In the genomic region with DNA sequence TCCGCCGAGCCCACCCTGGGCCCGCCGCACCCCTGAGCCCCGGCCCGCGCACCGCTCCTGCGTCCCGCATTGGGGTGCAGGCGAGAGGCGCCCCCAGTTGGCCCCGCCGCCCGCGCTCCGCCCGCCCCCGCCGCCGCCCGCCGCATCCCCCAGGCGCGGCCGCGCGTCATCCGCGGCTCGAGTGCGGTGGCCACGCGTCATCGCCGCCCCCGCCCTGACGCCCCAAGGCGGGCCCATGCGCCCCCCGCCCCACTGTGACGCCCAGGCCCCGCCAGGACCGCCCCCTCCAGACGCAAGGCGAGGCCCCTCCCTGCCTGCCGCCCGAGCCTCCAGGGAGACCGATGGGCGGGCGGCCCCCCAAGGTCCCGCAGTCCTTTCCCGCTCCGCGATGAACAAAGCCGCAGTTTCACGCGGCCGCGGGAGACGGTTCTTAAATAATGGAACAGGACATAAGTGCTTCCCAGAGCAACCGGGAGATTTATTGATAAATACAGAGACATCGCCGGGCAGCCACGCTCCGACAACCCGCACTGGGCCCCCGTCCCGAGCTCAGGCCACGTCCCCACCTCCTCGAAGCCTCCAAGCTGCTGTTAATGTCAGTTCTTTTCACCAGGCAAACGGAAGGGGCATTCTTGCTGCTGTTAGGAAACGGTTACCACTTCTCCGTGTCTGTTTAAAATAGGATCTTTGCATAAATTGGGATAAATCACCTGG, we compare ENCODE assay signal across 8 cellular contexts. TPM values are rescaled to one million over a fixed set of nuclear protein-coding genes. Genes with fewer than 3 reads are reported as not detected.
DNase-seq lines count a peak whose midpoint lies in the region; ATAC-seq, FAIRE-seq and TF ChIP-seq lines count a peak whose summit lies in the region.

A gene with protein sequence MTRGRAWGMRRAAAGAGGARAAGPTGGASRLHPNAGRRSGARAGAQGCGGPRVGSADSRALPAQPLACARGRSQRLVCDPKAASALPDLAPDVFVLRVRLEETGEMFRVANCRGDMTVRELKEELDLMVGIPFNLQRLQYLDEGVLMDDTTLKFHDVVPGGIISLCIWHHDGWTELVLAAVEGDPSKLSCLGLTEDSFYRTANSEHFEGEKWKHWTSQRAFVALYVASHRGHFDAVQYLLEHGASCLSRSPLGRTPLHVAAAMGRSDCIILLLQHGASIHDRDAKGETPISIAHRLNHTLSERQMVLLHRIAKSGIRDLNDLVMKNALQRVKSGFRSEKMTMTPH (minus strand): TSS at position 170 of the 714 bp plus-strand sequence. CDS start 0 bp downstream, at position 170.

- H3K4me3 Mint-ChIP-seq in activated CD4-positive, alpha-beta T cell treated with anti-CD3 and anti-CD28 coated beads, Interleukin-2, amount 10 ng/mL, durations not matched to agents 24 days and 14 days = peak within 1 kb of the TSS; percentile 68

- no peak for TF ChIP-seq CTCF in omental fat pad (IDR thresholded peaks at IDR 0.05)

- peak; percentile 85 for FAIRE-seq in HTR-8/SVneo (lab: Jason Lieb, UNC)

- no peak within 1 kb of the TSS for H3K27ac Mint-ChIP-seq in activated CD4-positive, alpha-beta T cell treated with anti-CD3 and anti-CD28 coated beads, Interleukin-2, amount 10 ng/mL, durations not matched to agents 24 days and 14 days

- intact Hi-C loops in activated CD4-positive, alpha-beta T cell treated with anti-CD3 and anti-CD28 coated beads, Interleukin-2, amount 10 ng/mL, durations not matched to agents 24 days and 14 days (cut with micrococcal nuclease) = no loop called here

- ATAC-seq in omental fat pad (ENCODE audit: low FRiP score) = peak; percentile 74
- no peak for ATAC-seq in HG03439 (IDR thresholded peaks at IDR 0.05; ENCODE audit: unreplicated experiment)
- ATAC-seq in GM21786 (IDR thresholded peaks at IDR 0.05; ENCODE audit: unreplicated experiment) = no peak

- DNase-seq in HTR-8/SVneo (ENCODE audit: insufficient read length, low spot score) = no peak
- DNase-seq in activated CD4-positive, alpha-beta T cell treated with anti-CD3 and anti-CD28 coated beads, Interleukin-2, amount 10 ng/mL, durations not matched to agents 24 days and 14 days = peak; percentile 75
- peak; percentile 58 for DNase-seq in effector CD8-positive, alpha-beta T cell (lab: John Stamatoyannopoulos, UW)
- no peak for DNase-seq in omental fat pad (ENCODE audit: low spot score)
- no peak for DNase-seq in GOT3 (lab: John Stamatoyannopoulos, UW)
- no peak for DNase-seq in amniotic stem cell (lab: John Stamatoyannopoulos, UW)

- peaks cover 49% of the 10 kb centered on the region for H3K27me3 Mint-ChIP-seq in activated CD4-positive, alpha-beta T cell treated with anti-CD3 and anti-CD28 coated beads, Interleukin-2, amount 10 ng/mL, durations not matched to agents 24 days and 14 days

- no peaks in the 10 kb centered on the region for H3K9me3 Mint-ChIP-seq in activated CD4-positive, alpha-beta T cell treated with anti-CD3 and anti-CD28 coated beads, Interleukin-2, amount 10 ng/mL, durations not matched to agents 24 days and 14 days

- H3K36me3 Mint-ChIP-seq in activated CD4-positive, alpha-beta T cell treated with anti-CD3 and anti-CD28 coated beads, Interleukin-2, amount 10 ng/mL, durations not matched to agents 24 days and 14 days (ENCODE audit: low read depth) = peaks cover 26% of the 10 kb centered on the region

- peaks cover 15% of the 10 kb centered on the region for H3K4me1 Mint-ChIP-seq in activated CD4-positive, alpha-beta T cell treated with anti-CD3 and anti-CD28 coated beads, Interleukin-2, amount 10 ng/mL, durations not matched to agents 24 days and 14 days

RNA-seq across cellular contexts. Expression of the gene that starts here (rescaled TPM):
- not detected in 2 replicates for total RNA-seq in activated CD4-positive, alpha-beta T cell treated with anti-CD3 and anti-CD28 coated beads, Interleukin-2, amount 10 ng/mL, durations not matched to agents 24 days and 14 days
- not detected for total RNA-seq in omental fat pad

Comparison
In these comparisons a context has a peak if more than half of its experiments do, and no peak if none do; other contexts are left out.
1. Peak in DNase-seq in activated CD4-positive, alpha-beta T cell treated with anti-CD3 and anti-CD28 coated beads, Interleukin-2, amount 10 ng/mL, durations not matched to agents 24 days and 14 days; RNA of the gene not detected or under 1 TPM.
2. Peak in ATAC-seq in omental fat pad; RNA of the gene not detected or under 1 TPM.